In genomic region chr7:16411391-16411790, GRCh38 we compare ENCODE assay signal across 17 cellular contexts. TPM values are rescaled to one million over a fixed set of nuclear protein-coding genes. Genes with fewer than 3 reads are reported as not detected.
"Had no signal": no experiment of that assay in that cellular context is flagged by ENCODE, and none has a peak within 500 bp of the region (broad histone marks: within the 10 kb centered on the region; RNA-seq: fewer than 3 reads in every experiment).

No MANE protein-coding gene starts in this region.

- H3K27me3 ChIP-seq: body of pancreas, neural progenitor cell, pancreas, testis had no signal

- H3K27ac ChIP-seq: body of pancreas, neural progenitor cell, pancreas, testis had no signal

- ATAC-seq: body of pancreas, esophagus mucosa, left ventricle myocardium superior, pancreas had no signal

- H2AFZ ChIP-seq: neural progenitor cell had no signal

- DNase-seq: activated CD4-positive, alpha-beta T cell treated with anti-CD3 and anti-CD28 coated beads, Interleukin-2, amount 50 U/mL, for 4 hours; activated T-cell treated with anti-CD3 and anti-CD28 coated beads, Interleukin-2, amount 50 U/mL, for 1 hour; body of pancreas; dermis blood vessel endothelial cell; endodermal cell; islet precursor cell; left ventricle myocardium superior; pancreas; retina; stimulated activated CD4-positive, alpha-beta T cell treated with anti-CD3 and anti-CD28 coated beads, Interleukin-15, amount 100 ng/mL, for 24 hours; stimulated activated CD4-positive, alpha-beta T cell treated with anti-CD3 and anti-CD28 coated beads, Interleukin-4, amount 100 ng/mL, for 24 hours; testis had no signal

- H3K9ac ChIP-seq: neural progenitor cell had no signal

- H3K4me3 ChIP-seq: body of pancreas, neural progenitor cell, pancreas, testis had no signal

- H3K4me1 ChIP-seq: neural progenitor cell, testis had no signal

- H3K9me3 ChIP-seq: body of pancreas, pancreas, testis had no signal

- H3K36me3 ChIP-seq: neural progenitor cell, pancreas had no signal

- H3K4me2 ChIP-seq: neural progenitor cell had no signal

RNA-seq across cellular contexts. Expression of gene SOSTDC1, which starts 54.1 kb away (rescaled TPM):
- total RNA-seq: body of pancreas, fibroblast of villous mesenchyme, mesenteric fat pad, ureter had no signal
